Comparison of ENCODE assay signal across 29 cellular contexts in genomic region chr2:26730950-26731349, GRCh38. TPM values are rescaled to one million over a fixed set of nuclear protein-coding genes. Genes with fewer than 3 reads are reported as not detected.
"Had no signal": no experiment of that assay in that cellular context is flagged by ENCODE, and none has a peak within 500 bp of the region (broad histone marks: within the 10 kb centered on the region; RNA-seq: fewer than 3 reads in every experiment).

No MANE protein-coding gene starts in this region.

- H3K27ac ChIP-seq: coronary artery, esophagus muscularis mucosa, foreskin keratinocyte, gastroesophageal sphincter, heart left ventricle, hepatocyte, neural progenitor cell, prostate gland, sigmoid colon, spleen, testis, tibial artery had no signal

- H3K4me3 ChIP-seq: coronary artery, esophagus muscularis mucosa, gastroesophageal sphincter, heart left ventricle, hepatocyte, lung, neural progenitor cell, prostate gland, right atrium auricular region, sigmoid colon, spleen, testis, tibial artery had no signal

- H3K4me1 Mint-ChIP-seq: memory B cell; naive thymus-derived CD4-positive, alpha-beta T cell; stimulated activated memory B cell treated with anti-CD40 and anti-IgM and Interleukin-4, amounts not matched to agents 10 μg/mL and 1 μg/mL and 100 μg/mL, for 72 hours had no signal

- H3K36me3 ChIP-seq: heart left ventricle, neural progenitor cell, prostate gland, sigmoid colon, spleen, tibial artery had no signal

- H3K27ac Mint-ChIP-seq: memory B cell; mesothelial cell of epicardium; naive thymus-derived CD4-positive, alpha-beta T cell; nephron; neural progenitor cell; stimulated activated memory B cell treated with anti-CD40 and anti-IgM and Interleukin-4, amounts not matched to agents 10 μg/mL and 1 μg/mL and 100 μg/mL, for 72 hours; type B pancreatic cell had no signal

- ATAC-seq: foreskin keratinocyte; gastroesophageal sphincter; heart left ventricle; left ventricle myocardium superior; naive thymus-derived CD4-positive, alpha-beta T cell; stimulated activated naive CD8-positive, alpha-beta T cell treated with anti-CD3 and anti-CD28 coated beads, Interleukin-15, Interleukin-2, amounts not matched to agents 100 U/mL and 50 U/mL, for 24 hours had no signal

- H3K27me3 Mint-ChIP-seq: type B pancreatic cell had no signal

- H3K36me3 Mint-ChIP-seq: memory B cell; mesothelial cell of epicardium; naive thymus-derived CD4-positive, alpha-beta T cell; neural progenitor cell; stimulated activated memory B cell treated with anti-CD40 and anti-IgM and Interleukin-4, amounts not matched to agents 10 μg/mL and 1 μg/mL and 100 μg/mL, for 72 hours; type B pancreatic cell had no signal

- H3K9me3 Mint-ChIP-seq: memory B cell; mesothelial cell of epicardium; naive thymus-derived CD4-positive, alpha-beta T cell; nephron; neural progenitor cell; stimulated activated memory B cell treated with anti-CD40 and anti-IgM and Interleukin-4, amounts not matched to agents 10 μg/mL and 1 μg/mL and 100 μg/mL, for 72 hours; type B pancreatic cell had no signal

- H3K4me1 ChIP-seq: foreskin keratinocyte, gastroesophageal sphincter, neural progenitor cell, prostate gland, sigmoid colon, tibial artery had no signal

- H3K9me3 ChIP-seq: esophagus muscularis mucosa, gastroesophageal sphincter, heart left ventricle, prostate gland, right atrium auricular region, sigmoid colon, spleen, testis, tibial artery had no signal

- H3K4me3 Mint-ChIP-seq: memory B cell; mesothelial cell of epicardium; naive thymus-derived CD4-positive, alpha-beta T cell; nephron; neural progenitor cell; stimulated activated memory B cell treated with anti-CD40 and anti-IgM and Interleukin-4, amounts not matched to agents 10 μg/mL and 1 μg/mL and 100 μg/mL, for 72 hours; type B pancreatic cell had no signal

- DNase-seq: dermis blood vessel endothelial cell; effector memory CD4-positive, alpha-beta T cell; foreskin keratinocyte; heart left ventricle; kidney glomerular epithelial cell; left ventricle myocardium superior; naive thymus-derived CD4-positive, alpha-beta T cell; nucleus accumbens; sigmoid colon; spleen; stimulated activated CD4-positive, alpha-beta T cell treated with anti-CD3 and anti-CD28 coated beads, Interleukin-4, amount 100 ng/mL, for 4 hours; stimulated activated naive CD8-positive, alpha-beta T cell treated with anti-CD3 and anti-CD28 coated beads, Interleukin-15, Interleukin-2, amounts not matched to agents 100 U/mL and 50 U/mL, for 24 hours; substantia nigra; testis; tibial artery had no signal

RNA-seq across cellular contexts. Expression of gene KCNK3, which starts 38.4 kb away (rescaled TPM):
- total RNA-seq: endothelial cell of umbilical vein; foreskin keratinocyte; naive thymus-derived CD4-positive, alpha-beta T cell had no signal

RNA-seq across cellular contexts. Expression of gene CENPA, which starts 54.9 kb away (rescaled TPM):
- total RNA-seq: gastroesophageal sphincter, left ventricle myocardium superior, sigmoid colon had no signal
